13 cellular contexts compared by ENCODE assay signal in genomic region chr11:89293966-89294679, GRCh38.
DNase-seq lines count a peak whose midpoint lies in the region; ATAC-seq and TF ChIP-seq lines count a peak whose summit lies in the region.
"Had no signal": no experiment of that assay in that cellular context is flagged by ENCODE, and none has a peak within 500 bp of the region (broad histone marks: within the 10 kb centered on the region; RNA-seq: fewer than 3 reads in every experiment).

No MANE protein-coding gene starts in this region.

- no peaks in the 10 kb centered on the region for H3K27me3 ChIP-seq in ACC112 (ENCODE audit: insufficient read depth, low read length)

- ATAC-seq in HG02981 (IDR thresholded peaks at IDR 0.05; ENCODE audit: unreplicated experiment) (no peak), HG02798 (IDR thresholded peaks at IDR 0.05; ENCODE audit: poor library complexity, unreplicated experiment) (no peak)
- ATAC-seq: A549, esophagus mucosa had no signal

- H3K4me3 ChIP-seq in ACC112 (ENCODE audit: low read depth, low read length) = peak overlapping the region; percentile 65
- H3K4me3 ChIP-seq in WI38 (ENCODE audit: low read depth, low read length) = peak overlapping the region; percentile 39
- peak overlapping the region; percentile 39 for H3K4me3 ChIP-seq in fibroblast of villous mesenchyme (ENCODE audit: low read depth, low read length)
- H3K4me3 ChIP-seq: A549 had no signal

- peak; percentile 12 for DNase-seq in fibroblast of villous mesenchyme (ENCODE audit: low read depth)
- peak; percentile 0 for DNase-seq in myocyte (ENCODE audit: low read depth)
- DNase-seq in activated CD4-positive, alpha-beta T cell treated with anti-CD3 and anti-CD28 coated beads for 1 hour = no peak
- DNase-seq in NCI-H128 (lab: John Stamatoyannopoulos, UW; ENCODE audit: unreplicated experiment) = no peak
- DNase-seq: activated CD4-positive, alpha-beta T cell treated with anti-CD3 and anti-CD28 coated beads for 4 hours; activated naive CD4-positive, alpha-beta T cell treated with anti-CD3 and anti-CD28 coated beads, Interleukin-2, amount 10 ng/mL, durations not matched to agents 7 days and 5 days; stimulated activated CD4-positive, alpha-beta T cell treated with anti-CD3 and anti-CD28 coated beads, Interleukin-4, amount 100 ng/mL, for 24 hours had no signal

- no peak for TF ChIP-seq CTCF in WI38 (IDR thresholded peaks at IDR 0.05; ENCODE audit: low read depth, low read length)
- TF ChIP-seq CTCF in fibroblast of villous mesenchyme (IDR thresholded peaks at IDR 0.05; ENCODE audit: insufficient read depth, low read depth, low read length) = no peak

- H3K79me2 ChIP-seq in ACC112 (ENCODE audit: control insufficient read depth, insufficient read depth, low read length, unreplicated experiment) = no peaks in the 10 kb centered on the region

- H3K4me1 ChIP-seq in ACC112 (ENCODE audit: control insufficient read depth, insufficient read depth, low read length, unreplicated experiment) = no peaks in the 10 kb centered on the region
- H3K4me1 ChIP-seq: A549 had no signal

- no peak overlapping the region for H3K27ac ChIP-seq in ACC112 (ENCODE audit: low read depth, low read length)
- H3K27ac ChIP-seq: A549 had no signal

- H3K36me3 ChIP-seq in ACC112 (ENCODE audit: insufficient read depth, low read length) = no peaks in the 10 kb centered on the region

- H2AFZ ChIP-seq in ACC112 (ENCODE audit: low read length, unreplicated experiment) = peak overlapping the region; percentile 89

Comparison
In these comparisons a context has a peak if more than half of its experiments do, and no peak if none do; other contexts are left out.
1. DNase-seq: peak in fibroblast of villous mesenchyme (single experiment) and myocyte (single experiment); none in activated CD4-positive, alpha-beta T cell treated with anti-CD3 and anti-CD28 coated beads for 1 hour (single experiment) and NCI-H128 (single experiment).
2. Peak in every context shown above with its lines, with median percentiles within 50 percentile points of each other: H3K4me3 ChIP-seq.